Comparison of ENCODE assay signal across 10 cellular contexts in genomic region chr16:75244225-75244792, GRCh38. TPM values are rescaled to one million over a fixed set of nuclear protein-coding genes. Genes with fewer than 3 reads are reported as not detected.
A peak's percentile ranks its signal among the peaks of the same experiment; 100 is the strongest.
DNase-seq lines count a peak whose midpoint lies in the region; FAIRE-seq and TF ChIP-seq lines count a peak whose summit lies in the region.
"Had no signal": no experiment of that assay in that cellular context is flagged by ENCODE, and none has a peak within 500 bp of the region (broad histone marks: within the 10 kb centered on the region; RNA-seq: fewer than 3 reads in every experiment).

No MANE protein-coding gene starts in this region.

- intact Hi-C loops in dorsolateral prefrontal cortex (cut with DNase I) = no loop called here

- H3K27me3 ChIP-seq in MG63 = no peaks in the 10 kb centered on the region
- H3K27me3 ChIP-seq in dorsolateral prefrontal cortex = no peaks in the 10 kb centered on the region

- in situ Hi-C loops in ACHN (cut with HindIII; ENCODE audit: low pct_ligation_motif_present, low pct_unique_long_range_greater_than_20kb, low sequenced_read_pairs) = loop anchor here (25.0 kb wide), 1 partner anchor 143 kb away; no protein-coding TSS in a partner anchor

- DNase-seq in ACHN = peak; percentile 62
- peak; percentile 65 for DNase-seq in MG63
- peak in 2 of 10 donors; percentile 48 to 60 for DNase-seq in dorsolateral prefrontal cortex
- DNase-seq in mucosa of gallbladder (ENCODE audit: low spot score) = peak; percentile 64
- no peak for DNase-seq in stimulated activated CD4-positive, alpha-beta T cell treated with anti-CD3 and anti-CD28 coated beads, Interleukin-2, amount 100 ng/mL, for 48 hours
- DNase-seq in RCC 7860 (ENCODE audit: low spot score) = no peak
- DNase-seq in HK-2 (ENCODE audit: unreplicated experiment) = no peak
- DNase-seq in NCI-H526 (lab: John Stamatoyannopoulos, UW) = no peak
- DNase-seq: CD8-positive, alpha-beta T cell had no signal

- H3K9me3 ChIP-seq in MG63 = no peaks in the 10 kb centered on the region

- FAIRE-seq in RCC 7860 (lab: Jason Lieb, UNC) = no peak
- FAIRE-seq: TTC549 had no signal

- peaks cover 8% of the 10 kb centered on the region for H3K36me3 ChIP-seq in MG63

- peak overlapping the region; percentile 94 to 100 (median 99) for H3K27ac ChIP-seq in dorsolateral prefrontal cortex

- no peak overlapping the region for H3K4me3 ChIP-seq in MG63
- H3K4me3 ChIP-seq in dorsolateral prefrontal cortex = peak overlapping the region in 10 of 59 donors; percentile 5 to 86 (median 20)

- no peak for TF ChIP-seq CTCF in dorsolateral prefrontal cortex (IDR thresholded peaks at IDR 0.05 in 54 of 56, conservative IDR thresholded peaks at IDR 0.05 in 2 of 56; ENCODE audit: low read depth in 1 of 56, partially characterized antibody in 56 of 56)

RNA-seq across cellular contexts. Expression of gene BCAR1, which starts 7.1 kb away (rescaled TPM):
- 52.7 and 54.6 TPM in 2 replicates for total RNA-seq in MG63 (2014; rRNA removed; shearing (Covaris generic); ENCODE audit: low replicate concordance)
- total RNA-seq in dorsolateral prefrontal cortex (100 to 1,000 TPM in 52 of 120 experiments, 10 to 100 TPM in 68; 67.8 to 163 (median 96.2) TPM), mucosa of gallbladder (223 TPM)
- total RNA-seq: CD8-positive, alpha-beta T cell had no signal

RNA-seq across cellular contexts. Expression of gene CTRB1, which starts 25.5 kb away (rescaled TPM):
- not detected in 2 replicates for total RNA-seq in MG63 (2014; rRNA removed; shearing (Covaris generic); ENCODE audit: low replicate concordance)
- total RNA-seq in dorsolateral prefrontal cortex (1 to 10 TPM in 1 of 120 experiments, under 1 TPM in 3, not detected in 116; 0.70 to 2.3 (median 0.87) TPM), mucosa of gallbladder (15.0 TPM)
- total RNA-seq: CD8-positive, alpha-beta T cell had no signal

RNA-seq across cellular contexts. Expression of gene CTRB2, which starts 37.3 kb away (rescaled TPM):
- total RNA-seq in MG63 (2014; rRNA removed; shearing (Covaris generic); ENCODE audit: low replicate concordance) = not detected in 2 replicates
- total RNA-seq in dorsolateral prefrontal cortex (under 1 TPM in 3 of 120 experiments, not detected in 117; 0.61 to 0.94 (median 0.63) TPM), mucosa of gallbladder (26.7 TPM)
- total RNA-seq: CD8-positive, alpha-beta T cell had no signal

Comparison
In these comparisons a context has a peak if more than half of its experiments do, and no peak if none do; other contexts are left out.
1. DNase-seq: peak in ACHN (single experiment), MG63 (single experiment) and mucosa of gallbladder (single experiment); none in stimulated activated CD4-positive, alpha-beta T cell treated with anti-CD3 and anti-CD28 coated beads, Interleukin-2, amount 100 ng/mL, for 48 hours (0 of 2), RCC 7860 (single experiment), HK-2 (single experiment) and NCI-H526 (0 of 2).
2. RNA of gene CTRB2, which starts 37.3 kb away (total RNA-seq): 26.7 TPM in mucosa of gallbladder (single experiment); not detected in MG63 and 0.61 to 0.94 TPM in dorsolateral prefrontal cortex; every median in the first group is over 10 times any median in the second.